ENCODE assay signal across 23 cellular contexts in genomic region chr10:25738776-25739175, GRCh38.
"Had no signal": no experiment of that assay in that cellular context is flagged by ENCODE, and none has a peak within 500 bp of the region (broad histone marks: within the 10 kb centered on the region; RNA-seq: fewer than 3 reads in every experiment).

No MANE protein-coding gene starts in this region.

- H3K36me3 ChIP-seq: colonic mucosa, esophagus squamous epithelium, gastrocnemius medialis, heart right ventricle, left lung, lower lobe of right lung had no signal

- H3K27me3 ChIP-seq: colonic mucosa, esophagus squamous epithelium, gastrocnemius medialis, left lung had no signal

- H3K27ac ChIP-seq: colonic mucosa, epithelial cell of prostate, esophagus squamous epithelium, gastrocnemius medialis, heart right ventricle, left lung, lower lobe of right lung had no signal

- ATAC-seq: effector memory CD8-positive, alpha-beta T cell; esophagus mucosa; gastrocnemius medialis; heart right ventricle; left cardiac atrium; left lung; left ventricle myocardium superior; lower lobe of right lung; mucosa of descending colon had no signal

- H3K4me1 ChIP-seq: colonic mucosa, esophagus squamous epithelium, gastrocnemius medialis, heart right ventricle, left lung, lower lobe of right lung had no signal

- H3K9me3 ChIP-seq: colonic mucosa, esophagus squamous epithelium, gastrocnemius medialis, left lung, lower lobe of right lung, mucosa of descending colon had no signal

- DNase-seq: colonic mucosa; cortex of kidney; effector CD8-positive, alpha-beta T cell; effector memory CD8-positive, alpha-beta T cell; endodermal cell; erythroblast; esophagus squamous epithelium; foreskin fibroblast; foreskin melanocyte; gastrocnemius medialis; glutamatergic neuron; head of caudate nucleus; heart right ventricle; hippocampal formation; left cardiac atrium; left lung; left ventricle myocardium superior; lower lobe of right lung; mesenchymal stem cell; mucosa of descending colon; naive B cell had no signal

- H3K4me3 ChIP-seq: colonic mucosa, esophagus squamous epithelium, gastrocnemius medialis, heart right ventricle, left lung, lower lobe of right lung, mucosa of descending colon had no signal
